ENCODE assay signal across 9 cellular contexts in genomic region chr11:121892131-121892681, GRCh38.
DNase-seq lines count a peak whose midpoint lies in the region; ATAC-seq and TF ChIP-seq lines count a peak whose summit lies in the region.
"Had no signal": no experiment of that assay in that cellular context is flagged by ENCODE, and none has a peak within 500 bp of the region (broad histone marks: within the 10 kb centered on the region; RNA-seq: fewer than 3 reads in every experiment).

No MANE protein-coding gene starts in this region.

- H3K4me3 Mint-ChIP-seq in osteocyte (ENCODE audit: unreplicated experiment) = no peak overlapping the region

- peak overlapping the region; percentile 61 for H3K27ac Mint-ChIP-seq in osteocyte (ENCODE audit: unreplicated experiment)
- H3K27ac Mint-ChIP-seq: activated T-helper 2 cell treated with anti-CD3 and anti-CD28 coated beads, Interferon-gamma antibody, Interleukin-2, Interleukin-4, amounts not matched to agents 10 μg/mL and 5 μg/mL and 100 μg/mL, durations not matched to agents 14 hours and 24 hours and 36 hours had no signal

- TF ChIP-seq CTCF in fibroblast of the aortic adventitia (IDR thresholded peaks at IDR 0.05; ENCODE audit: insufficient read depth, low read length) = no peak
- TF ChIP-seq CTCF in osteocyte (IDR thresholded peaks at IDR 0.05) = no peak

- DNase-seq in HCEC 1CT = peak; percentile 41
- DNase-seq in SK-MEL-5 (ENCODE audit: low read depth, low spot score) = peak; percentile 13
- peak; percentile 92 for DNase-seq in fibroblast of the aortic adventitia (ENCODE audit: low read depth)
- DNase-seq in osteocyte (ENCODE audit: extremely low spot score, unreplicated experiment) = peak; percentile 85
- DNase-seq in activated CD8-positive, alpha-beta memory T cell treated with anti-CD3 and anti-CD28 coated beads for 24 hours = no peak
- no peak for DNase-seq in G401 (ENCODE audit: low spot score)
- no peak for DNase-seq in activated naive CD4-positive, alpha-beta T cell treated with anti-CD3 and anti-CD28 coated beads, Interleukin-2, amount 50 U/mL, for 16 hours

- no peaks in the 10 kb centered on the region for H3K36me3 Mint-ChIP-seq in osteocyte (ENCODE audit: unreplicated experiment)

- H3K4me3 ChIP-seq in fibroblast of the aortic adventitia (ENCODE audit: low read depth, low read length) = no peak overlapping the region

- H3K27me3 Mint-ChIP-seq in osteocyte (ENCODE audit: unreplicated experiment) = no peaks in the 10 kb centered on the region

- in situ Hi-C loops in SK-MEL-5 (cut with HindIII; ENCODE audit: low pct_unique_long_range_greater_than_20kb, low sequenced_read_pairs) = no loop called here
- in situ Hi-C loops in G401 (cut with HindIII; ENCODE audit: low sequenced_read_pairs) = no loop called here

- peaks cover 10% of the 10 kb centered on the region for H3K9me3 Mint-ChIP-seq in osteocyte (ENCODE audit: unreplicated experiment)
- H3K9me3 Mint-ChIP-seq: activated T-helper 2 cell treated with anti-CD3 and anti-CD28 coated beads, Interferon-gamma antibody, Interleukin-2, Interleukin-4, amounts not matched to agents 10 μg/mL and 5 μg/mL and 100 μg/mL, durations not matched to agents 14 hours and 24 hours and 36 hours had no signal

- no peak for ATAC-seq in GM19395 (IDR thresholded peaks at IDR 0.05; ENCODE audit: unreplicated experiment)

- H3K4me1 Mint-ChIP-seq in osteocyte (ENCODE audit: unreplicated experiment) = peaks cover 51% of the 10 kb centered on the region

Comparison
In these comparisons a context has a peak if more than half of its experiments do, and no peak if none do; other contexts are left out.
1. DNase-seq: peak in HCEC 1CT (single experiment), SK-MEL-5 (single experiment), fibroblast of the aortic adventitia (single experiment) and osteocyte (single experiment); none in activated CD8-positive, alpha-beta memory T cell treated with anti-CD3 and anti-CD28 coated beads for 24 hours (single experiment), G401 (single experiment) and activated naive CD4-positive, alpha-beta T cell treated with anti-CD3 and anti-CD28 coated beads, Interleukin-2, amount 50 U/mL, for 16 hours (single experiment).